8 cellular contexts compared by ENCODE assay signal in the genomic region with DNA sequence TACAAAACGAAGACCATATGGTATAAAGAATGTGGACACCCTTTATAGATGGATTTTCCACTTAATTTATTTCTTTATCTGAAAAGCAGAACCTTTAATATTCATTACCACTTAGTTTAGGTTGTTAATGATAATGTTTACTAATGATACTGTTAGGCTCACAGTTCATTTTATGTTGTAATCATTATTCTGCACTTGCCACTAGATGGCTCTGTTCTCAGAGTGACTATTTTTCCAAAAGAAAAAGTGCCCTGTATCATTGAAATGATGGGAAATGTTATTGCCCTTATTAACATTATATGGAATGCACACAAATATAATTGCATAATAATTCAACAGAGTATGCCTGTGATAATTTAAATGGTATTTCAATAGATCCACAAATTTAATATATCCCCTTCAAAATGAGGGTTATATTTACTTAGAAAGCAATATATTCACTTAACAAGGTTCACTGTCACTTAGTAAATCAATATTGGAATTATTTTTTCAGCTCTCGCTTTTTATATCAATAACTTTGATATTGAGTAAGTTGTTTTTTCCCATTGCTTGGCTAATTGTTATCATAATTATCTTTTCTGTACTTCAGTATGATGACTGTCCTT.
DNase-seq lines count a peak whose midpoint lies in the region; ATAC-seq and TF ChIP-seq lines count a peak whose summit lies in the region.

No MANE protein-coding gene starts in this region.

- no peaks in the 10 kb centered on the region for H3K36me3 ChIP-seq in brain microvascular endothelial cell (replicated peaks)

- H3K27ac Mint-ChIP-seq in neural crest cell (ENCODE audit: unreplicated experiment): no peak overlapping the region
- no peak overlapping the region for H3K27ac Mint-ChIP-seq in activated CD4-positive, alpha-beta T cell treated with anti-CD3 and anti-CD28 coated beads for 36 hours

- CTCF ChIA-PET in activated CD4-positive, alpha-beta T cell treated with anti-CD3 and anti-CD28 coated beads for 36 hours (lab: Charles Lee): interaction anchor here (0.8 kb wide), 1 partner anchor 263 kb away, joined by 3 read pairs; no protein-coding TSS in a partner anchor

- H3K27me3 ChIP-seq in brain microvascular endothelial cell (replicated peaks): no peaks in the 10 kb centered on the region

- POLR2A ChIA-PET in activated CD4-positive, alpha-beta T cell treated with anti-CD3 and anti-CD28 coated beads for 36 hours (lab: Charles Lee): no interaction called here

- peaks cover 5% of the 10 kb centered on the region for H3K4me1 Mint-ChIP-seq in neural crest cell
- H3K4me1 Mint-ChIP-seq in activated CD4-positive, alpha-beta T cell treated with anti-CD3 and anti-CD28 coated beads for 36 hours: no peaks in the 10 kb centered on the region

- no peaks in the 10 kb centered on the region for H3K27me3 Mint-ChIP-seq in neural crest cell (ENCODE audit: low read depth)
- H3K27me3 Mint-ChIP-seq in activated CD4-positive, alpha-beta T cell treated with anti-CD3 and anti-CD28 coated beads for 36 hours: no peaks in the 10 kb centered on the region

- TF ChIP-seq RAD21 in Ishikawa (IDR thresholded peaks at IDR 0.05; ENCODE audit: low read depth): peak; percentile 59

- H3K9me3 Mint-ChIP-seq in neural crest cell: no peaks in the 10 kb centered on the region
- no peaks in the 10 kb centered on the region for H3K9me3 Mint-ChIP-seq in activated CD4-positive, alpha-beta T cell treated with anti-CD3 and anti-CD28 coated beads for 36 hours (ENCODE audit: low read depth)

- intact Hi-C loops in activated CD4-positive, alpha-beta T cell treated with anti-CD3 and anti-CD28 coated beads for 36 hours (cut with DNase I, micrococcal nuclease): loop anchor here in 1 of 2 experiments (1.0 to 5.0 kb wide), 2 partner anchors 138 to 706 kb away; no protein-coding TSS in a partner anchor

- no peak overlapping the region for H3K4me3 Mint-ChIP-seq in neural crest cell
- H3K4me3 Mint-ChIP-seq in activated CD4-positive, alpha-beta T cell treated with anti-CD3 and anti-CD28 coated beads for 36 hours: no peak overlapping the region

- TF ChIP-seq EP300 in Ishikawa (IDR thresholded peaks at IDR 0.05; ENCODE audit: borderline replicate concordance): no peak

- H3K4me3 ChIP-seq in brain microvascular endothelial cell (ENCODE audit: low read depth, low read length): no peak overlapping the region

- ATAC-seq in HG03280 (IDR thresholded peaks at IDR 0.05; ENCODE audit: unreplicated experiment): no peak
- ATAC-seq in activated CD4-positive, alpha-beta T cell treated with anti-CD3 and anti-CD28 coated beads for 36 hours: no peak

- TF ChIP-seq CTCF in brain microvascular endothelial cell (IDR thresholded peaks at IDR 0.05; ENCODE audit: low read depth, low read length, missing control alignments) (peak; percentile 54), neural crest cell (conservative IDR thresholded peaks at IDR 0.05) (peak; percentile 89)

- H3K36me3 Mint-ChIP-seq in neural crest cell (ENCODE audit: low read depth): no peaks in the 10 kb centered on the region
- no peaks in the 10 kb centered on the region for H3K36me3 Mint-ChIP-seq in activated CD4-positive, alpha-beta T cell treated with anti-CD3 and anti-CD28 coated beads for 36 hours (ENCODE audit: low read depth)

- H3K27ac ChIP-seq in brain microvascular endothelial cell: no peak overlapping the region

- in situ Hi-C loops in brain microvascular endothelial cell (cut with HindIII; ENCODE audit: low pct_ligation_motif_present, low sequenced_read_pairs): no loop called here

- peak; percentile 75 for DNase-seq in DMS53 (lab: John Stamatoyannopoulos, UW)
- DNase-seq in brain microvascular endothelial cell: no peak
- DNase-seq in neural crest cell (ENCODE audit: low read depth, low spot score): no peak
- DNase-seq in activated CD4-positive, alpha-beta T cell treated with anti-CD3 and anti-CD28 coated beads for 36 hours: no peak
- DNase-seq in epidermal melanocyte (ENCODE audit: insufficient read length, low spot score): no peak
- DNase-seq in dedifferentiated amniotic fluid mesenchymal stem cell (ENCODE audit: extremely low spot score): no peak

TF ChIP-seq in Ishikawa, 13 proteins besides CTCF, POLR2A, EP300 and RAD21:
- TF ChIP-seq FOXM1 (IDR thresholded peaks at IDR 0.05; ENCODE audit: borderline replicate concordance, low read depth) (no peak), CEBPB (IDR thresholded peaks at IDR 0.05) (0 out of 2 replicates have a peak, but pooled peaks have one; percentile 10)
